Comparison of ENCODE assay signal across 9 cellular contexts in the genomic region with DNA sequence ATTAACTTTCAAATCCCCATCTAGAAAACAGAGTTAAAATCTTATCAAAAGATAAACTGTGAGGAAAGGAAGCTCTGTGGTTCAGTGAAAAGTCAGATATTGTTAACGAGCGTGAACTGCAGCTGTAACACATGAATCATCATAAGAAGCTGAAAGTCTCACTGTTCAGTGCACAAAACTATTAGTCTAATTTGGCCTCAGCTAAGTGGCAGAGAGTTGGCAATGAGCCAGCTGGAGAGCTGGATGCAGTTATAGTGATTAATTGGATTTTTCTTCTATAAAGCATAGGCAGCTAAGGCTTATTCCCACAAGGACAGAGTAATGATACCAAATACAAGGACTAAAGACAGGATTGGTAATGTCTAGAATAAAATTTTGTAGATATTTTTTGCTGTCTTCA.
DNase-seq lines count a peak whose midpoint lies in the region; ATAC-seq, FAIRE-seq and TF ChIP-seq lines count a peak whose summit lies in the region.
"Had no signal": no experiment of that assay in that cellular context is flagged by ENCODE, and none has a peak within 500 bp of the region (broad histone marks: within the 10 kb centered on the region; RNA-seq: fewer than 3 reads in every experiment).

No MANE protein-coding gene starts in this region.

- H3K36me3 Mint-ChIP-seq in osteocyte (ENCODE audit: unreplicated experiment) = no peaks in the 10 kb centered on the region

- intact Hi-C loops in sciatic nerve (cut with DNase I) = no loop called here

- no peaks in the 10 kb centered on the region for H3K9me3 Mint-ChIP-seq in osteocyte (ENCODE audit: unreplicated experiment)

- no peak overlapping the region for H3K27ac Mint-ChIP-seq in osteocyte (ENCODE audit: unreplicated experiment)

- no peak overlapping the region for H3K4me3 ChIP-seq in epithelial cell of esophagus (ENCODE audit: low read length)
- H3K4me3 ChIP-seq: lung had no signal

- TF ChIP-seq CTCF in epithelial cell of esophagus (IDR thresholded peaks at IDR 0.05; ENCODE audit: insufficient read depth, low read depth, low read length, missing control alignments) (no peak), osteocyte (IDR thresholded peaks at IDR 0.05) (no peak)

- no peaks in the 10 kb centered on the region for H3K27me3 Mint-ChIP-seq in osteocyte (ENCODE audit: unreplicated experiment)

- ATAC-seq in sciatic nerve = peak; percentile 32
- no peak for ATAC-seq in activated CD4-positive, CD25-positive, alpha-beta regulatory T cell treated with anti-CD3 and anti-CD28 coated beads, Interleukin-2, amount 50 U/mL, for 24 hours
- ATAC-seq in HG03045 (IDR thresholded peaks at IDR 0.05; ENCODE audit: unreplicated experiment) = no peak

- DNase-seq in HTR-8/SVneo (ENCODE audit: insufficient read length, low spot score) (peak; percentile 18), NCI-H82 (lab: John Stamatoyannopoulos, UW) (peak; percentile 98), epithelial cell of esophagus (ENCODE audit: low read depth) (peak; percentile 82), sciatic nerve (ENCODE audit: low spot score) (peak; percentile 76), NCI-H1048 (lab: John Stamatoyannopoulos, UW) (no peak), osteocyte (ENCODE audit: extremely low spot score, unreplicated experiment) (no peak)

- no peak for FAIRE-seq in HTR-8/SVneo (lab: Jason Lieb, UNC)

- no peaks in the 10 kb centered on the region for H3K4me1 Mint-ChIP-seq in osteocyte (ENCODE audit: unreplicated experiment)

- no peak overlapping the region for H3K4me3 Mint-ChIP-seq in osteocyte (ENCODE audit: unreplicated experiment)

Comparison
In these comparisons a context has a peak if more than half of its experiments do, and no peak if none do; other contexts are left out.
1. DNase-seq: peak in HTR-8/SVneo (single experiment), NCI-H82 (single experiment), epithelial cell of esophagus (single experiment) and sciatic nerve (single experiment); none in NCI-H1048 (single experiment) and osteocyte (single experiment).